Comparison of ENCODE assay signal across 19 cellular contexts in genomic region chr9:74775401-74775800, GRCh38.
DNase-seq lines count a peak whose midpoint lies in the region; ATAC-seq and TF ChIP-seq lines count a peak whose summit lies in the region.
"Had no signal": no experiment of that assay in that cellular context is flagged by ENCODE, and none has a peak within 500 bp of the region (broad histone marks: within the 10 kb centered on the region; RNA-seq: fewer than 3 reads in every experiment).

No MANE protein-coding gene starts in this region.

- no peaks in the 10 kb centered on the region for H3K36me3 ChIP-seq in BLaER1
- H3K36me3 ChIP-seq in osteoblast (ENCODE audit: insufficient read depth, low read length): no peaks in the 10 kb centered on the region
- H3K36me3 ChIP-seq in sigmoid colon: no peaks in the 10 kb centered on the region

- H3K27ac ChIP-seq in BLaER1 (no peak overlapping the region), osteoblast (ENCODE audit: low read depth, low read length) (no peak overlapping the region), sigmoid colon (no peak overlapping the region)
- H3K27ac ChIP-seq: C4-2B, GM23248 had no signal

- no peak overlapping the region for H3K4me3 Mint-ChIP-seq in T-cell
- H3K4me3 Mint-ChIP-seq: B cell; CD4-positive, alpha-beta memory T cell had no signal

- 81 to 88% methylated on average over 5 of the region's 5 CpGs for WGBS in sigmoid colon, 2 donors

- no peaks in the 10 kb centered on the region for H3K4me1 Mint-ChIP-seq in T-cell
- H3K4me1 Mint-ChIP-seq: B cell had no signal

- no peaks in the 10 kb centered on the region for H3K36me3 Mint-ChIP-seq in T-cell
- H3K36me3 Mint-ChIP-seq: CD4-positive, alpha-beta memory T cell had no signal

- CTCF ChIA-PET in T-cell (lab: Charles Lee) (interaction anchor here (0.6 to 5.3 kb wide), 32 partner anchors 7 to 1716 kb away, joined by 3 to 26 read pairs (median 3); partner anchors contain the start of gene CARNMT1 (in 1 of the 2)), HEK293T (lab: Yijun Ruan, JAX) (interaction anchor here (0.7 kb wide), 2 partner anchors 9 to 174 kb away, joined by 3 to 5 read pairs; no protein-coding TSS in a partner anchor)

- DNase-seq in choroid plexus epithelial cell (ENCODE audit: low read depth) (peak; percentile 60), globus pallidus (ENCODE audit: low spot score) (peak; percentile 28), osteoblast (ENCODE audit: insufficient read length, low spot score, missing footprints) (no peak), sigmoid colon (no peak), T-cell (no peak), HEK293T (ENCODE audit: extremely low spot score) (no peak)
- DNase-seq: 8988T; ACHN; CD4-positive, alpha-beta memory T cell; COR-L47; DMS153; DMS79 treated with DMSO at 0.1 percent for 48 hours; EL; GM23248 had no signal

- peak overlapping the region; percentile 10; the same call in 1 of the 2 replicates for H3K9ac ChIP-seq in BLaER1
- H3K9ac ChIP-seq: GM23248 had no signal

- H3K27ac Mint-ChIP-seq in T-cell: no peak overlapping the region
- H3K27ac Mint-ChIP-seq: B cell; CD4-positive, alpha-beta memory T cell had no signal

- H3K4me2 ChIP-seq in BLaER1: no peak overlapping the region
- no peak overlapping the region for H3K4me2 ChIP-seq in osteoblast (ENCODE audit: insufficient read depth, low read length)

- no peaks in the 10 kb centered on the region for H3K9me3 ChIP-seq in BLaER1
- H3K9me3 ChIP-seq in osteoblast (ENCODE audit: low read depth, low read length): no peaks in the 10 kb centered on the region
- H3K9me3 ChIP-seq in sigmoid colon: no peaks in the 10 kb centered on the region

- no peak for TF ChIP-seq EP300 in sigmoid colon (IDR thresholded peaks at IDR 0.05)

- no peaks in the 10 kb centered on the region for H3K9me3 Mint-ChIP-seq in T-cell
- H3K9me3 Mint-ChIP-seq: CD4-positive, alpha-beta memory T cell had no signal

- H2AFZ ChIP-seq in osteoblast (ENCODE audit: low read length): peak overlapping the region; percentile 68
- H2AFZ ChIP-seq: GM23248 had no signal

- no peak overlapping the region for H3K4me3 ChIP-seq in BLaER1
- no peak overlapping the region for H3K4me3 ChIP-seq in choroid plexus epithelial cell (ENCODE audit: low read depth, low read length)
- H3K4me3 ChIP-seq in osteoblast (ENCODE audit: insufficient read depth, low read length): no peak overlapping the region
- H3K4me3 ChIP-seq in sigmoid colon: no peak overlapping the region
- H3K4me3 ChIP-seq: GM23248 had no signal

- H3K79me2 ChIP-seq in osteoblast (ENCODE audit: insufficient read depth, low read length): no peaks in the 10 kb centered on the region

- H3K27me3 Mint-ChIP-seq in T-cell: peaks cover 15 to 20% of the 10 kb centered on the region in 2 donors

- ATAC-seq in activated CD4-positive, CD25-positive, alpha-beta regulatory T cell treated with anti-CD3 and anti-CD28 coated beads, Interleukin-2, amount 50 U/mL, for 24 hours: no peak
- ATAC-seq in T-cell (replicated peaks in 1 of 4): no peak
- ATAC-seq: HCT116 had no signal

- H3K4me1 ChIP-seq in BLaER1 (no peaks in the 10 kb centered on the region), osteoblast (ENCODE audit: insufficient read depth, low read length) (no peaks in the 10 kb centered on the region), sigmoid colon (no peaks in the 10 kb centered on the region)

- TF ChIP-seq CTCF in choroid plexus epithelial cell (conservative IDR thresholded peaks at IDR 0.05; ENCODE audit: low read depth, low read length): no peak
- TF ChIP-seq CTCF in osteoblast (IDR thresholded peaks at IDR 0.05; ENCODE audit: extremely low read depth, low read depth, low read length): no peak
- no peak for TF ChIP-seq CTCF in sigmoid colon (IDR thresholded peaks at IDR 0.05)

- intact Hi-C loops in sigmoid colon (cut with DNase I): no loop called here

- H4K20me1 ChIP-seq in BLaER1 (no peaks in the 10 kb centered on the region), osteoblast (ENCODE audit: insufficient read depth, low read length) (no peaks in the 10 kb centered on the region)

- POLR2A ChIA-PET in T-cell (lab: Charles Lee) (interaction anchor here in 1 of 2 donors (0.6 kb wide), 1 partner anchor 225 kb away, joined by 3 read pairs; no protein-coding TSS in a partner anchor), HEK293T (lab: Yijun Ruan, JAX) (no interaction called here)

- TF ChIP-seq POLR2A in sigmoid colon (IDR thresholded peaks at IDR 0.05): no peak

- H3K27me3 ChIP-seq in BLaER1 (no peaks in the 10 kb centered on the region), osteoblast (ENCODE audit: insufficient read depth, low read length) (no peaks in the 10 kb centered on the region), sigmoid colon (peaks cover 0 to 9% (median 0%) of the 10 kb centered on the region in 3 donors)

TF ChIP-seq in HEK293T, 16 proteins besides CTCF, POLR2A, EP300 and RAD21:
- no peak for TF ChIP-seq LEF1 (IDR thresholded peaks at IDR 0.05; ENCODE audit: borderline replicate concordance)

Comparison
In these comparisons a context has a peak if more than half of its experiments do, and no peak if none do; other contexts are left out.
1. DNase-seq: peak in choroid plexus epithelial cell (single experiment) and globus pallidus (single experiment); none in osteoblast (single experiment), sigmoid colon (single experiment), T-cell (0 of 34) and HEK293T (single experiment).